1 cellular context compared by ENCODE assay signal in genomic region chr2:25548587-25548986, GRCh38.
TF ChIP-seq lines count a peak whose summit lies in the region.

No MANE protein-coding gene starts in this region.

TF ChIP-seq in H1, 55 proteins besides CTCF, POLR2A, EP300 and RAD21 (continued from another document):
- TF ChIP-seq TAF1 (IDR thresholded peaks at IDR 0.05; ENCODE audit: low read depth, low read length) = no peak
